28 cellular contexts compared by ENCODE assay signal in the genomic region with DNA sequence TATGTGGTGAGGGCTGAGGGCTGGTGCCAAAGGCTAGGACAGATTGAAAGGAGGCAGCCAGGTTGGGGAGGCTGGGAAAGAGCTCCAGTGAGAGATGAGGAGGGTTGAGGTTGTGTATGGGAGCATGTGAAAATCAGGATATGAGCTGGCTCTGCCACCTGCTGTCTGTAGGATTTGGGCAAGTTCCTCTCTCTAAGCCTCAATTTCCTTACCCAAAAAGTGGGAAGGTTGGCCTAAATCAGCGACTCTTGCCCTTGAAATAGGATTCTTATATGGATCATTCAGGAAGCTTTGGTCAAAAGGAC. TPM values are rescaled to one million over a fixed set of nuclear protein-coding genes. Genes with fewer than 3 reads are reported as not detected.
"Had no signal": no experiment of that assay in that cellular context is flagged by ENCODE, and none has a peak within 500 bp of the region (broad histone marks: within the 10 kb centered on the region; RNA-seq: fewer than 3 reads in every experiment).

No MANE protein-coding gene starts in this region.

- H3K4me1 ChIP-seq: ascending aorta, body of pancreas, SJSA1 had no signal

- H3K4me3 Mint-ChIP-seq: activated CD8-positive, alpha-beta T cell treated with anti-CD3 and anti-CD28 coated beads for 36 hours; activated naive CD4-positive, alpha-beta T cell treated with anti-CD3 and anti-CD28 coated beads, Interleukin-2, amount 50 U/mL, for 24 hours; activated T-cell treated with anti-CD3 and anti-CD28 coated beads, Interleukin-2, amount 50 U/mL, for 24 hours; activated T-helper 1 cell treated with anti-CD3 and anti-CD28 coated beads, Interleukin-12 subunit alpha, Interleukin-12 subunit beta, Interleukin-2, Interleukin-4 antibody, amounts not matched to agents 30 ng/mL and 10 ng/mL and 1 ng/mL, durations not matched to agents 14 hours and 24 hours and 36 hours; central memory CD8-positive, alpha-beta T cell; T-helper 1 cell treated with Interleukin-12 subunit alpha and Interleukin-12 subunit beta and Interleukin-4 antibody, amounts not matched to agents 30 μg/mL and 1 μg/mL, for 36 hours had no signal

- H3K9me3 Mint-ChIP-seq: activated CD8-positive, alpha-beta T cell treated with anti-CD3 and anti-CD28 coated beads for 36 hours; activated naive CD4-positive, alpha-beta T cell treated with anti-CD3 and anti-CD28 coated beads, Interleukin-2, amount 50 U/mL, for 24 hours; activated T-cell treated with anti-CD3 and anti-CD28 coated beads, Interleukin-2, amount 50 U/mL, for 24 hours; activated T-helper 1 cell treated with anti-CD3 and anti-CD28 coated beads, Interleukin-12 subunit alpha, Interleukin-12 subunit beta, Interleukin-2, Interleukin-4 antibody, amounts not matched to agents 30 ng/mL and 10 ng/mL and 1 ng/mL, durations not matched to agents 14 hours and 24 hours and 36 hours; central memory CD8-positive, alpha-beta T cell; T-helper 1 cell treated with Interleukin-12 subunit alpha and Interleukin-12 subunit beta and Interleukin-4 antibody, amounts not matched to agents 30 μg/mL and 1 μg/mL, for 36 hours had no signal

- H3K4me1 Mint-ChIP-seq: central memory CD8-positive, alpha-beta T cell had no signal

- H3K9me3 ChIP-seq: ascending aorta, body of pancreas, SJSA1 had no signal

- H3K27ac Mint-ChIP-seq: activated CD8-positive, alpha-beta T cell treated with anti-CD3 and anti-CD28 coated beads for 36 hours; activated naive CD4-positive, alpha-beta T cell treated with anti-CD3 and anti-CD28 coated beads, Interleukin-2, amount 50 U/mL, for 24 hours; activated T-cell treated with anti-CD3 and anti-CD28 coated beads, Interleukin-2, amount 50 U/mL, for 24 hours; activated T-helper 1 cell treated with anti-CD3 and anti-CD28 coated beads, Interleukin-12 subunit alpha, Interleukin-12 subunit beta, Interleukin-2, Interleukin-4 antibody, amounts not matched to agents 30 ng/mL and 10 ng/mL and 1 ng/mL, durations not matched to agents 14 hours and 24 hours and 36 hours; T-helper 1 cell treated with Interleukin-12 subunit alpha and Interleukin-12 subunit beta and Interleukin-4 antibody, amounts not matched to agents 30 μg/mL and 1 μg/mL, for 36 hours had no signal

- H3K4me3 ChIP-seq: ascending aorta, body of pancreas, SJSA1 had no signal

- ATAC-seq: activated CD4-positive, CD25-positive, alpha-beta regulatory T cell treated with anti-CD3 and anti-CD28 coated beads, Interleukin-2, amount 50 U/mL, for 24 hours; activated CD8-positive, alpha-beta T cell treated with anti-CD3 and anti-CD28 coated beads for 36 hours; body of pancreas; SK-N-SH treated with all-trans-retinoic acid at 6 μM for 48 hours had no signal

- H3K36me3 ChIP-seq: ascending aorta, SJSA1 had no signal

- DNase-seq: activated CD4-positive, alpha-beta T cell treated with anti-CD3 and anti-CD28 coated beads for 4 hours; activated CD8-positive, alpha-beta T cell treated with anti-CD3 and anti-CD28 coated beads for 36 hours; activated effector memory CD4-positive, alpha-beta T cell treated with Interleukin-2 at 50 U/mL for 16 hours; activated naive CD4-positive, alpha-beta T cell; activated T-cell treated with anti-CD3 and anti-CD28 coated beads, Interleukin-2, amount 50 U/mL, for 24 hours; body of pancreas; Kasumi-1; NCI-H1092; NCI-H1417 treated with DMSO at 0.1 percent for 48 hours; NCI-H1694; NCI-H2029; NCI-H2107; NCI-H345; NCI-H510A; NCI-H526 treated with DMSO at 0.1 percent for 48 hours; NCI-H82; NK-92 treated with Interleukin-12 subunit alpha and Interleukin-12 subunit beta, amount 100 ng/mL, for 24 hours; SHP77 had no signal

- H3K27ac ChIP-seq: ascending aorta, body of pancreas, SJSA1 had no signal

- H3K27me3 ChIP-seq: ascending aorta, body of pancreas, SJSA1 had no signal

- H3K36me3 Mint-ChIP-seq: activated naive CD4-positive, alpha-beta T cell treated with anti-CD3 and anti-CD28 coated beads, Interleukin-2, amount 50 U/mL, for 24 hours had no signal

RNA-seq across cellular contexts. Expression of a gene that starts 6.1 kb away (rescaled TPM):
- total RNA-seq: activated CD8-positive, alpha-beta T cell treated with anti-CD3 and anti-CD28 coated beads for 36 hours; ascending aorta; body of pancreas; bronchial epithelial cell; M059J; SJSA1 had no signal

RNA-seq across cellular contexts. Expression of a gene that starts 12.9 kb away (rescaled TPM):
- total RNA-seq: activated CD8-positive, alpha-beta T cell treated with anti-CD3 and anti-CD28 coated beads for 36 hours; activated T-helper 1 cell treated with anti-CD3 and anti-CD28 coated beads, Interleukin-12 subunit alpha, Interleukin-12 subunit beta, Interleukin-2, Interleukin-4 antibody, amounts not matched to agents 30 ng/mL and 10 ng/mL and 1 ng/mL, durations not matched to agents 14 hours and 24 hours and 36 hours; ascending aorta; body of pancreas; bronchial epithelial cell; M059J; SJSA1 had no signal

RNA-seq across cellular contexts. Expression of a gene that starts 49.9 kb away (rescaled TPM):
- total RNA-seq: activated CD8-positive, alpha-beta T cell treated with anti-CD3 and anti-CD28 coated beads for 36 hours; activated T-helper 1 cell treated with anti-CD3 and anti-CD28 coated beads, Interleukin-12 subunit alpha, Interleukin-12 subunit beta, Interleukin-2, Interleukin-4 antibody, amounts not matched to agents 30 ng/mL and 10 ng/mL and 1 ng/mL, durations not matched to agents 14 hours and 24 hours and 36 hours; ascending aorta; body of pancreas; bronchial epithelial cell; SJSA1 had no signal
